Comparison of ENCODE assay signal across 13 cellular contexts in genomic region chr17:45098081-45098868, GRCh38. TPM values are rescaled to one million over a fixed set of nuclear protein-coding genes. Genes with fewer than 3 reads are reported as not detected.
DNase-seq lines count a peak whose midpoint lies in the region; ATAC-seq and TF ChIP-seq lines count a peak whose summit lies in the region.
"Had no signal": no experiment of that assay in that cellular context is flagged by ENCODE, and none has a peak within 500 bp of the region (broad histone marks: within the 10 kb centered on the region; RNA-seq: fewer than 3 reads in every experiment).

No MANE protein-coding gene starts in this region.

- no peaks in the 10 kb centered on the region for H3K4me1 Mint-ChIP-seq in endothelial cell (ENCODE audit: unreplicated experiment)

- intact Hi-C loops in gastrocnemius medialis (cut with DNase I; ENCODE audit: low total_unique reads) = loop anchor here (2.0 to 5.0 kb wide), 3 partner anchors 36 to 177 kb away; partner anchors contain the start of genes DCAKD and NMT1

- H3K36me3 ChIP-seq in gastrocnemius medialis = peaks cover 0 to 81% of the 10 kb centered on the region in 2 donors

- H3K4me1 ChIP-seq in gastrocnemius medialis = peaks cover 41 to 60% of the 10 kb centered on the region in 2 donors

- peak overlapping the region; percentile 18 to 97 (median 80) for H3K27ac ChIP-seq in gastrocnemius medialis
- H3K27ac ChIP-seq: brain microvascular endothelial cell, left lung, neutrophil had no signal

- DNase-seq in DMS 273 (lab: John Stamatoyannopoulos, UW; ENCODE audit: unreplicated experiment) = peak; percentile 96
- DNase-seq in NCI-H524 treated with DMSO at 0.1 percent for 48 hours (lab: John Stamatoyannopoulos, UW) = peak; percentile 62
- DNase-seq in endothelial cell (ENCODE audit: low spot score) = no peak
- DNase-seq in gastrocnemius medialis = no peak
- DNase-seq in NCI-H1048 (lab: John Stamatoyannopoulos, UW) = no peak

- H3K27me3 ChIP-seq in gastrocnemius medialis = no peaks in the 10 kb centered on the region
- H3K27me3 ChIP-seq: brain microvascular endothelial cell, left lung, MG63, neutrophil had no signal

- no peak overlapping the region for H3K27ac Mint-ChIP-seq in endothelial cell (ENCODE audit: unreplicated experiment)

- H3K9me3 ChIP-seq in gastrocnemius medialis = no peaks in the 10 kb centered on the region
- H3K9me3 ChIP-seq: left lung, MG63, neutrophil had no signal

- no peak for TF ChIP-seq POLR2A in gastrocnemius medialis (IDR thresholded peaks at IDR 0.05)

- no peak overlapping the region for H3K4me3 ChIP-seq in gastrocnemius medialis
- H3K4me3 ChIP-seq: left lung, MG63 had no signal

- peaks cover 14% of the 10 kb centered on the region for H3K27me3 Mint-ChIP-seq in endothelial cell (ENCODE audit: unreplicated experiment)

- H3K9me3 Mint-ChIP-seq in endothelial cell (ENCODE audit: unreplicated experiment) = no peaks in the 10 kb centered on the region
- H3K9me3 Mint-ChIP-seq: activated T-cell treated with anti-CD3 and anti-CD28 coated beads, Interleukin-2, amount 50 U/mL, for 4 hours had no signal

- in situ Hi-C loops in gastrocnemius medialis (cut with MboI; ENCODE audit: low sequenced_read_pairs in 4 of 4) = loop anchor here in 1 of 4 donors (5.0 kb wide), 1 partner anchor 181 kb away; the partner anchor contains the start of gene GFAP

- TF ChIP-seq CTCF in endothelial cell (IDR thresholded peaks at IDR 0.05; ENCODE audit: unreplicated experiment) = no peak
- TF ChIP-seq CTCF in gastrocnemius medialis (IDR thresholded peaks at IDR 0.05 in 4 of 5, conservative IDR thresholded peaks at IDR 0.05 in 1 of 5) = no peak

- peak overlapping the region; percentile 27 for H3K4me3 Mint-ChIP-seq in endothelial cell (ENCODE audit: unreplicated experiment)
- H3K4me3 Mint-ChIP-seq: activated T-cell treated with anti-CD3 and anti-CD28 coated beads, Interleukin-2, amount 50 U/mL, for 4 hours had no signal

- no peak for ATAC-seq in gastrocnemius medialis
- ATAC-seq in GM21786 (IDR thresholded peaks at IDR 0.05; ENCODE audit: unreplicated experiment) = no peak
- ATAC-seq in GM21576 (IDR thresholded peaks at IDR 0.05; ENCODE audit: unreplicated experiment) = no peak
- ATAC-seq in GM18907 (IDR thresholded peaks at IDR 0.05; ENCODE audit: unreplicated experiment) = no peak

- peaks cover 58% of the 10 kb centered on the region for H3K36me3 Mint-ChIP-seq in endothelial cell (ENCODE audit: low read depth, unreplicated experiment)

RNA-seq across cellular contexts. Expression of gene PLCD3, which starts 34.0 kb away (rescaled TPM):
- total RNA-seq in endothelial cell (ENCODE audit: unreplicated experiment) (9.7 TPM), gastrocnemius medialis (100 to 1,000 TPM in 1 of 4 donors, 10 to 100 TPM in 3; 38.6 to 186 (median 75.1) TPM)

RNA-seq across cellular contexts. Expression of gene NMT1, which starts 37.2 kb away (rescaled TPM):
- total RNA-seq in endothelial cell (ENCODE audit: unreplicated experiment) = 85.8 TPM
- total RNA-seq in gastrocnemius medialis = 100 to 1,000 TPM in 1 of 4 donors, 10 to 100 TPM in 3; 60.7 to 127 (median 71.5) TPM

RNA-seq across cellular contexts. Expression of gene ACBD4, which starts 37.2 kb away (rescaled TPM):
- 9.4 TPM for total RNA-seq in endothelial cell (ENCODE audit: unreplicated experiment)
- 1 to 10 TPM; 2.2 to 3.2 (median 2.5) TPM for total RNA-seq in gastrocnemius medialis

RNA-seq across cellular contexts. Expression of gene DCAKD, which starts 46.8 kb away (rescaled TPM):
- total RNA-seq in endothelial cell (ENCODE audit: unreplicated experiment) (29.2 TPM), gastrocnemius medialis (10 to 100 TPM in 3 of 4 donors, 1 to 10 TPM in 1; 9.8 to 14.4 (median 12.3) TPM)

RNA-seq across cellular contexts. Expression of gene HEXIM1, which starts 50.0 kb away (rescaled TPM):
- total RNA-seq in endothelial cell (ENCODE audit: unreplicated experiment) (22.6 TPM), gastrocnemius medialis (10 to 100 TPM; 26.3 to 79.6 (median 36.9) TPM)

Comparison
In these comparisons a context has a peak if more than half of its experiments do, and no peak if none do; other contexts are left out.
1. DNase-seq: peak in DMS 273 (single experiment) and NCI-H524 treated with DMSO at 0.1 percent for 48 hours (single experiment); none in endothelial cell (single experiment), gastrocnemius medialis (0 of 2) and NCI-H1048 (single experiment).